ENCODE assay signal across 19 cellular contexts in genomic region chr7:11858026-11858425, GRCh38. TPM values are rescaled to one million over a fixed set of nuclear protein-coding genes. Genes with fewer than 3 reads are reported as not detected.
A peak's percentile ranks its signal among the peaks of the same experiment; 100 is the strongest.
DNase-seq lines count a peak whose midpoint lies in the region; ATAC-seq, FAIRE-seq and TF ChIP-seq lines count a peak whose summit lies in the region.
"Had no signal": no experiment of that assay in that cellular context is flagged by ENCODE, and none has a peak within 500 bp of the region (broad histone marks: within the 10 kb centered on the region; RNA-seq: fewer than 3 reads in every experiment).

No MANE protein-coding gene starts in this region.

- no peak overlapping the region for H3K4me3 ChIP-seq in lower lobe of right lung
- H3K4me3 ChIP-seq: GM23338 had no signal

- peak; percentile 27 for FAIRE-seq in H54 (lab: Jason Lieb, UNC)
- FAIRE-seq in RCC 7860 (lab: Jason Lieb, UNC), result peak; percentile 75
- FAIRE-seq: HepG2 had no signal

- intact Hi-C loops in lower lobe of right lung (cut with DNase I), result no loop called here

- no peaks in the 10 kb centered on the region for H3K36me3 ChIP-seq in lower lobe of right lung

- no peak for TF ChIP-seq POLR2A in H54 (IDR thresholded peaks at IDR 0.05; ENCODE audit: low read depth, low read length)

- H3K9me3 ChIP-seq in lower lobe of right lung, result no peaks in the 10 kb centered on the region

- no peak for TF ChIP-seq CTCF in lower lobe of right lung (IDR thresholded peaks at IDR 0.05)

- no peaks in the 10 kb centered on the region for H3K27me3 ChIP-seq in lower lobe of right lung (ENCODE audit: low read depth)

- ATAC-seq in GM19463 (IDR thresholded peaks at IDR 0.05; ENCODE audit: unreplicated experiment) (no peak), lower lobe of right lung (no peak), GM19035 (IDR thresholded peaks at IDR 0.05; ENCODE audit: unreplicated experiment) (no peak)
- ATAC-seq: GM23338, HepG2, SK-N-SH treated with all-trans-retinoic acid at 6 μM for 48 hours had no signal

- H3K27ac ChIP-seq in lower lobe of right lung, result no peak overlapping the region

- peak; percentile 26 for DNase-seq in ELR (ENCODE audit: low read depth)
- no peak for DNase-seq in H54 (ENCODE audit: insufficient read length, low spot score)
- peak; percentile 13 for DNase-seq in RCC 7860 (ENCODE audit: low spot score)
- DNase-seq in kidney tubule cell (ENCODE audit: low spot score), result peak; percentile 73
- no peak for DNase-seq in lower lobe of right lung
- DNase-seq: ACHN; C1 segment of cervical spinal cord; GF-D8; KBM-7; MV-4-11; NCI-H524 treated with DMSO at 0.1 percent for 48 hours; NK-92 treated with Interleukin-12 subunit alpha and Interleukin-12 subunit beta, amount 100 ng/mL, for 24 hours; SIG-M5; T-helper 1 cell had no signal

- H3K4me1 ChIP-seq in lower lobe of right lung, result no peaks in the 10 kb centered on the region

RNA-seq across cellular contexts. Expression of gene THSD7A, which starts 26.0 kb away (rescaled TPM):
- 7.2 TPM for total RNA-seq in lower lobe of right lung

Comparison
In these comparisons a context has a peak if more than half of its experiments do, and no peak if none do; other contexts are left out.
1. DNase-seq: peak in ELR (single experiment), RCC 7860 (single experiment) and kidney tubule cell (single experiment); none in H54 (single experiment) and lower lobe of right lung (single experiment).